ENCODE assay signal across 9 cellular contexts in genomic region chr5:59769041-59769360, GRCh38.
A peak's percentile ranks its signal among the peaks of the same experiment; 100 is the strongest.
DNase-seq lines count a peak whose midpoint lies in the region; ATAC-seq and TF ChIP-seq lines count a peak whose summit lies in the region.
"Had no signal": no experiment of that assay in that cellular context is flagged by ENCODE, and none has a peak within 500 bp of the region (broad histone marks: within the 10 kb centered on the region; RNA-seq: fewer than 3 reads in every experiment).

No MANE protein-coding gene starts in this region.

- no peaks in the 10 kb centered on the region for H3K9me3 ChIP-seq in cardiac muscle cell (ENCODE audit: low read depth)
- H3K9me3 ChIP-seq in mammary epithelial cell (replicated peaks; ENCODE audit: insufficient read depth, low read length), result no peaks in the 10 kb centered on the region
- H3K9me3 ChIP-seq in mesodermal cell (ENCODE audit: control insufficient read depth, low read length), result no peaks in the 10 kb centered on the region

- TF ChIP-seq CTCF in cardiac muscle cell (IDR thresholded peaks at IDR 0.05; ENCODE audit: low read depth, low read length) (no peak), mammary epithelial cell (conservative IDR thresholded peaks at IDR 0.05 in 1 of 2, IDR thresholded peaks at IDR 0.05 in 1 of 2; ENCODE audit: extremely low read depth in 1 of 2, insufficient read depth in 1 of 2, low read depth in 1 of 2, low read length in 2 of 2) (no peak)

- H3K4me3 ChIP-seq in cardiac muscle cell (peak overlapping the region; percentile 32), mammary epithelial cell (replicated peaks in 1 of 3; ENCODE audit: insufficient read depth in 1 of 3, low read depth in 2 of 3, low read length in 3 of 3) (peak overlapping the region; percentile 64 to 75 (median 72)), mesodermal cell (ENCODE audit: extremely low read depth, insufficient read depth, low read length, poor library complexity, severe bottlenecking) (peak overlapping the region; percentile 38), urinary bladder (ENCODE audit: low read depth, low read length) (peak overlapping the region; percentile 48)

- CTCF ChIA-PET in mammary epithelial cell (lab: Charles Lee; ENCODE audit: low non-redundant PET), result interaction anchor here (0.6 kb wide), 1 partner anchor 21 kb away, joined by 3 read pairs; no protein-coding TSS in a partner anchor

- H3K4me1 ChIP-seq in cardiac muscle cell (ENCODE audit: low read depth), result no peaks in the 10 kb centered on the region
- peaks cover 35% of the 10 kb centered on the region for H3K4me1 ChIP-seq in mammary epithelial cell (ENCODE audit: insufficient read depth, low read length)
- no peaks in the 10 kb centered on the region for H3K4me1 ChIP-seq in mesodermal cell (ENCODE audit: control insufficient read depth, insufficient read depth, low read length, poor library complexity, severe bottlenecking)
- no peaks in the 10 kb centered on the region for H3K4me1 ChIP-seq in urinary bladder (ENCODE audit: insufficient read depth)

- H4K20me1 ChIP-seq in mammary epithelial cell (ENCODE audit: insufficient read depth, low read length), result no peaks in the 10 kb centered on the region

- no TSS peak for BruUV-seq in mammary epithelial cell (replicated peaks; lab: Mats Ljungman, UMichigan)

- in situ Hi-C loops in mammary epithelial cell (cut with MboI; ENCODE audit: low sequenced_read_pairs in 2 of 2), result no loop called here

- H2AFZ ChIP-seq in mammary epithelial cell (ENCODE audit: low read depth, low read length), result peak overlapping the region; percentile 77

- dilution Hi-C loops in mammary epithelial cell (cut with HindIII; ENCODE audit: low sequenced_read_pairs), result no loop called here

- H3K27me3 ChIP-seq in cardiac muscle cell (peaks cover 32% of the 10 kb centered on the region), mammary epithelial cell (ENCODE audit: insufficient read depth, low read length) (no peaks in the 10 kb centered on the region)

- H3K27ac ChIP-seq in cardiac muscle cell, result no peak overlapping the region
- H3K27ac ChIP-seq in mammary epithelial cell (ENCODE audit: insufficient read depth, low read depth, low read length), result peak overlapping the region; percentile 97
- no peak overlapping the region for H3K27ac ChIP-seq in mesodermal cell (ENCODE audit: low read depth, low read length, severe bottlenecking)
- H3K27ac ChIP-seq in urinary bladder (ENCODE audit: low read depth), result peak overlapping the region; percentile 34
- H3K27ac ChIP-seq: KMS-11 had no signal

- WGBS in mammary epithelial cell (ENCODE audit: low coverage, missing lambda C conversion rate), result 77% methylated on average over 1 of the region's 1 CpG
- 63 to 67% methylated on average over 1 of the region's 1 CpG for WGBS in mesodermal cell (ENCODE audit: insufficient coverage in 2 of 2), 2 experiments
- WGBS in urinary bladder, result 21% methylated on average over 1 of the region's 1 CpG

- H3K36me3 ChIP-seq in cardiac muscle cell (no peaks in the 10 kb centered on the region), mammary epithelial cell (ENCODE audit: insufficient read depth, low read length) (no peaks in the 10 kb centered on the region), mesodermal cell (ENCODE audit: control insufficient read depth, insufficient read depth, low read length) (no peaks in the 10 kb centered on the region), urinary bladder (ENCODE audit: insufficient read depth) (no peaks in the 10 kb centered on the region)

- peak overlapping the region; percentile 87 for H3K4me2 ChIP-seq in mammary epithelial cell (ENCODE audit: insufficient read depth, low read depth, low read length)
- H3K4me2 ChIP-seq: KMS-11 had no signal

- H3K79me2 ChIP-seq in mammary epithelial cell (ENCODE audit: insufficient read depth, low read length), result peaks cover 67% of the 10 kb centered on the region

- no peak for ATAC-seq in Right ventricle myocardium superior (ENCODE audit: poor library complexity)

- intact Hi-C loops in Right ventricle myocardium superior (cut with DNase I) (no loop called here), mammary epithelial cell (cut with micrococcal nuclease) (no loop called here)

- DNase-seq in cardiac muscle cell (ENCODE audit: low read depth in 1 of 2, low spot score in 1 of 2), result peak in 1 of 2 donors; percentile 25
- DNase-seq in Right ventricle myocardium superior, result no peak
- no peak for DNase-seq in mammary epithelial cell
- no peak for DNase-seq in GOT3 (lab: John Stamatoyannopoulos, UW)
- DNase-seq in epidermal melanocyte (ENCODE audit: insufficient read length, low spot score), result no peak
- no peak for DNase-seq in iPS-NIHi11 (ENCODE audit: low spot score)

- peak overlapping the region; percentile 96 for H3K9ac ChIP-seq in mammary epithelial cell (ENCODE audit: insufficient read depth, low read length)
- H3K9ac ChIP-seq: KMS-11 had no signal

Comparison
In these comparisons a context has a peak if more than half of its experiments do, and no peak if none do; other contexts are left out.
1. H3K27ac ChIP-seq: peak in mammary epithelial cell (single experiment) and urinary bladder (single experiment); none in cardiac muscle cell (single experiment) and mesodermal cell (single experiment).
2. Peak in every context shown above with its lines, with median percentiles within 50 percentile points of each other: H3K4me3 ChIP-seq.